ENCODE assay signal across 1 cellular context in the genomic region with DNA sequence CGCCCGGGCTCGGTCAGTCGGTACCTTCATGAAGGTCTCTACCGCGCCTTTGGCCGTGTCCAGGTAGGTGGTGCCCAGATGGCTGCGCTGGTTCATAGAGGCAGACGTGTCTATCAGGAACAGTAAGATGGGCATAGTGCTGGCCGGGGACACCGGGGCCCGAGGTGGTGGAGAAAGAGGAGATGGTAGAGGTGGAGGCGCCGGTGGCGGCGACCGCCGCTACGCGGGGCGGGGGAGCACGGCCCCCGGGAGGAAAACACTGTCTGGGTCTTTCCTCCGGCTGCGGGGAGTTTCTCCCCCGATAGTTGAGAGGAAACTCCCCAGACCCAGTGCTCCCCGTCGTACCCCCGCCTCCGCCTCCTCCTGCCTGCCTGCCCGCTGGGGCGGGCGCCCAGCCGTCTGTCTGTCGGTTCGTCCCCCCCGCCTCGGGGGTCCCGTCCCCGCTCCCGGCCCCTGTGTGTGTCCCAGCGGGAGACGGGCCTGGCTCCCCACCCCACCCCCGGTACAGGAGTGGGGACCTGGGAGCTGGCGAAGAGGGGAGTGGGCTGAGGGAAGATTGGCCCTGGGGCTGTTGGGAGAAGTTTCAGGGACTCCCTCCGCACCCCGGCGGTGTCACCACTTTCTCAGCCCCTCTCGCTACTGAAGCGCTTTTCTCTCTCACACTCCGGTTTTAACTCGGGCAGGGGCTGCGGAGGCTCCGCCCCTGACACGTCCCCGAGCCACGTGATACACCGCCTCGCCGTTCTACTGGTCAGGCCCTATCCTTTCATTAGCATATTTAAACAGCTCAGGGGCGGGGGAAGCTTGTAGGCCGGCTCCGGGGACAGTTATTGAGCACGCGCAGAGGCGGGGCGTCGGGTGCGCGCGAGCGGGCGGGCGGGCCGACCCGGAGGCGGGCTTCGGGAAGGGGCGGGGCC.
TF ChIP-seq lines count a peak whose summit lies in the region.

Gene INTS6, minus strand, starts transcription at position 646 of the 917 bp plus-strand sequence. Its CDS starts 511 bp downstream, at position 135.

TF ChIP-seq in K562, 482 proteins besides CTCF, POLR2A, EP300 and RAD21 (continued from another document and continues in another):
- peak in 1 of 2 experiments; percentile 20; a peak in 1 of 4 replicates for TF ChIP-seq TRIM24 (IDR thresholded peaks at IDR 0.05)
- no peak for TF ChIP-seq MXD1 (CRISPR knock-in tag; IDR thresholded peaks at IDR 0.05; ENCODE audit: borderline replicate concordance, poor library complexity, severe bottlenecking)
- TF ChIP-seq, protein P1, sequence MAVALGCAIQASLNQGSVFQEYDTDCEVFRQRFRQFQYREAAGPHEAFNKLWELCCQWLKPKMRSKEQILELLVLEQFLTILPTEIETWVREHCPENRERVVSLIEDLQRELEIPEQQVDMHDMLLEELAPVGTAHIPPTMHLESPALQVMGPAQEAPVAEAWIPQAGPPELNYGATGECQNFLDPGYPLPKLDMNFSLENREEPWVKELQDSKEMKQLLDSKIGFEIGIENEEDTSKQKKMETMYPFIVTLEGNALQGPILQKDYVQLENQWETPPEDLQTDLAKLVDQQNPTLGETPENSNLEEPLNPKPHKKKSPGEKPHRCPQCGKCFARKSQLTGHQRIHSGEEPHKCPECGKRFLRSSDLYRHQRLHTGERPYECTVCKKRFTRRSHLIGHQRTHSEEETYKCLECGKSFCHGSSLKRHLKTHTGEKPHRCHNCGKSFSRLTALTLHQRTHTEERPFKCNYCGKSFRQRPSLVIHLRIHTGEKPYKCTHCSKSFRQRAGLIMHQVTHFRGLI (CRISPR knock-in tag; IDR thresholded peaks at IDR 0.05) = no peak
- TF ChIP-seq, protein P2, sequence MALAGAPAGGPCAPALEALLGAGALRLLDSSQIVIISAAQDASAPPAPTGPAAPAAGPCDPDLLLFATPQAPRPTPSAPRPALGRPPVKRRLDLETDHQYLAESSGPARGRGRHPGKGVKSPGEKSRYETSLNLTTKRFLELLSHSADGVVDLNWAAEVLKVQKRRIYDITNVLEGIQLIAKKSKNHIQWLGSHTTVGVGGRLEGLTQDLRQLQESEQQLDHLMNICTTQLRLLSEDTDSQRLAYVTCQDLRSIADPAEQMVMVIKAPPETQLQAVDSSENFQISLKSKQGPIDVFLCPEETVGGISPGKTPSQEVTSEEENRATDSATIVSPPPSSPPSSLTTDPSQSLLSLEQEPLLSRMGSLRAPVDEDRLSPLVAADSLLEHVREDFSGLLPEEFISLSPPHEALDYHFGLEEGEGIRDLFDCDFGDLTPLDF (CRISPR knock-in tag; IDR thresholded peaks at IDR 0.05) = no peak
- TF ChIP-seq ZNF41 (CRISPR knock-in tag; conservative IDR thresholded peaks at IDR 0.05) = no peak
- TF ChIP-seq ZBTB40 (IDR thresholded peaks at IDR 0.05) = no peak
- TF ChIP-seq ZBTB40 (CRISPR knock-in tag; IDR thresholded peaks at IDR 0.05) = no peak
- peak; percentile 91 for TF ChIP-seq SMAD1 (IDR thresholded peaks at IDR 0.05; ENCODE audit: low read depth, low read length, partially characterized antibody)
- TF ChIP-seq POU5F1 (IDR thresholded peaks at IDR 0.05; ENCODE audit: borderline replicate concordance, low read depth, low read length, partially characterized antibody) = no peak
- no peak for TF ChIP-seq ZNF655 (CRISPR knock-in tag; IDR thresholded peaks at IDR 0.05)
- TF ChIP-seq HEY1 (CRISPR knock-in tag; IDR thresholded peaks at IDR 0.05; ENCODE audit: borderline replicate concordance) = no peak
- TF ChIP-seq, protein P3, sequence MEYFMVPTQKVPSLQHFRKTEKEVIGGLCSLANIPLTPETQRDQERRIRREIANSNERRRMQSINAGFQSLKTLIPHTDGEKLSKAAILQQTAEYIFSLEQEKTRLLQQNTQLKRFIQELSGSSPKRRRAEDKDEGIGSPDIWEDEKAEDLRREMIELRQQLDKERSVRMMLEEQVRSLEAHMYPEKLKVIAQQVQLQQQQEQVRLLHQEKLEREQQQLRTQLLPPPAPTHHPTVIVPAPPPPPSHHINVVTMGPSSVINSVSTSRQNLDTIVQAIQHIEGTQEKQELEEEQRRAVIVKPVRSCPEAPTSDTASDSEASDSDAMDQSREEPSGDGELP (CRISPR knock-in tag; IDR thresholded peaks at IDR 0.05; ENCODE audit: borderline replicate concordance) = peak; percentile 30; the same call in 1 of the 2 replicates
- TF ChIP-seq RUNX1 (IDR thresholded peaks at IDR 0.05; ENCODE audit: low read depth) = no peak
- no peak for TF ChIP-seq ZNF140 (CRISPR knock-in tag; IDR thresholded peaks at IDR 0.05)
- TF ChIP-seq BCL6 (CRISPR knock-in tag; IDR thresholded peaks at IDR 0.05) = no peak
- no peak for TF ChIP-seq ZNF583 (CRISPR knock-in tag; IDR thresholded peaks at IDR 0.05)
- TF ChIP-seq THRB (CRISPR knock-in tag; conservative IDR thresholded peaks at IDR 0.05) = 0 out of 2 replicates have a peak, but pooled peaks have one; percentile 23
- TF ChIP-seq POLR2AphosphoS2 (IDR thresholded peaks at IDR 0.05; ENCODE audit: low read length) = peak; percentile 94
- TF ChIP-seq ZNF830 (CRISPR knock-in tag; IDR thresholded peaks at IDR 0.05) = no peak
- no peak for TF ChIP-seq FOXJ2 (tag; IDR thresholded peaks at IDR 0.05)
- TF ChIP-seq MTA2 (IDR thresholded peaks at IDR 0.05; ENCODE audit: low read depth) = no peak
- TF ChIP-seq, protein P4, sequence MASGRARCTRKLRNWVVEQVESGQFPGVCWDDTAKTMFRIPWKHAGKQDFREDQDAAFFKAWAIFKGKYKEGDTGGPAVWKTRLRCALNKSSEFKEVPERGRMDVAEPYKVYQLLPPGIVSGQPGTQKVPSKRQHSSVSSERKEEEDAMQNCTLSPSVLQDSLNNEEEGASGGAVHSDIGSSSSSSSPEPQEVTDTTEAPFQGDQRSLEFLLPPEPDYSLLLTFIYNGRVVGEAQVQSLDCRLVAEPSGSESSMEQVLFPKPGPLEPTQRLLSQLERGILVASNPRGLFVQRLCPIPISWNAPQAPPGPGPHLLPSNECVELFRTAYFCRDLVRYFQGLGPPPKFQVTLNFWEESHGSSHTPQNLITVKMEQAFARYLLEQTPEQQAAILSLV (tag; IDR thresholded peaks at IDR 0.05) = no peak
- TF ChIP-seq ZNF224 (CRISPR knock-in tag; IDR thresholded peaks at IDR 0.05) = no peak
- 0 out of 2 replicates have a peak, but pooled peaks have one; percentile 2 for TF ChIP-seq MITF (IDR thresholded peaks at IDR 0.05)
- no peak for TF ChIP-seq ID3 (CRISPR knock-in tag; IDR thresholded peaks at IDR 0.05)
- TF ChIP-seq ID3 (tag; IDR thresholded peaks at IDR 0.05) = no peak
- no peak for TF ChIP-seq SAFB (IDR thresholded peaks at IDR 0.05; ENCODE audit: borderline replicate concordance, low read depth, low read length)
- peak; percentile 56 for TF ChIP-seq MEIS2 (IDR thresholded peaks at IDR 0.05; ENCODE audit: partially characterized antibody)
- no peak for TF ChIP-seq FOXO4 (CRISPR knock-in tag; IDR thresholded peaks at IDR 0.05)
- peak; percentile 97 for TF ChIP-seq MTA3 (IDR thresholded peaks at IDR 0.05; ENCODE audit: borderline replicate concordance)
